ENCODE assay signal across 8 cellular contexts in the genomic region with DNA sequence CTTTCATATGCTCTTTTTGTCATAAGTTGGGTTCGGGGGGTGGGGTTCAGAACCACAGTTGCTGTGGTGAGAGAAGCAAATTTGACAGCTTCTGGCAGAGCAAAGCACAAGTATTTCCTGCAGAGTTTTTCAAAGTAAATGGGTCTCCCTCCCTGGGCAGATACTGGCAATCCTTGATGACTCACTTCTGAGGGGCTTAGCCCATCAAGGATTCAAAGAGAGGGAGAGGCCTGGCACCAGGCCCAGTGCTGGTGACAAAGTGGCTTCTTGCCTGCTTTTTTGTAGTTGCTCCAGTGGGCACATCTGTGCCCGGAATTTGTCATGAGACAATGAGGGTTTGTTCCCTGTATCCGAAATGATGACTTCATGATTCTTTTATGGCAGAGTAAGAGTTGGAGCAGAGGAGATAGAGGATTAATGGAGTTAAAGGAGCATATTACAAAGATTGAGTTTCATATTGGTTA. TPM values are rescaled to one million over a fixed set of nuclear protein-coding genes. Genes with fewer than 3 reads are reported as not detected.
DNase-seq lines count a peak whose midpoint lies in the region; ATAC-seq and TF ChIP-seq lines count a peak whose summit lies in the region.

No MANE protein-coding gene starts in this region.

- DNase-seq in DMS53 (lab: John Stamatoyannopoulos, UW) (peak; percentile 34), DMS53 treated with DMSO at 0.1 percent for 48 hours (lab: John Stamatoyannopoulos, UW; ENCODE audit: unreplicated experiment) (no peak), RPMI7951 (ENCODE audit: low read depth) (peak; percentile 93), globus pallidus (ENCODE audit: low spot score) (peak; percentile 82), substantia nigra (lab: John Stamatoyannopoulos, UW) (peak in 48 of 49 donors; percentile 2 to 92 (median 44)), GM10248 (ENCODE audit: extremely low spot score) (no peak)

- POLR2A ChIA-PET in GM10248 (lab: Yijun Ruan, JAX): no interaction called here

- peak overlapping the region; percentile 1 for H3K27ac ChIP-seq in substantia nigra (ENCODE audit: low read depth, low read length, poor library complexity, severe bottlenecking)

- no peak for ATAC-seq in GM19463 (IDR thresholded peaks at IDR 0.05; ENCODE audit: unreplicated experiment)
- ATAC-seq in GM18511 (IDR thresholded peaks at IDR 0.05; ENCODE audit: unreplicated experiment): no peak

- CTCF ChIA-PET in GM10248 (lab: Yijun Ruan, JAX): interaction anchor here (1.4 kb wide), 1 partner anchor 38 kb away, joined by 3 read pairs; no protein-coding TSS in a partner anchor

- TF ChIP-seq CTCF in GM10248 (IDR thresholded peaks at IDR 0.05; ENCODE audit: control extremely low read depth, extremely low read depth, low read depth, missing control alignments): no peak

RNA-seq across cellular contexts. Expression of gene TNC, which starts 46.6 kb away (rescaled TPM):
- total RNA-seq in RPMI7951 (2014; rRNA removed; shearing (Covaris generic)): 167 and 188 TPM in 2 replicates

Comparison
In these comparisons a context has a peak if more than half of its experiments do, and no peak if none do; other contexts are left out.
1. DNase-seq: peak in DMS53 (single experiment), RPMI7951 (single experiment), globus pallidus (single experiment) and substantia nigra (48 of 49); none in DMS53 treated with DMSO at 0.1 percent for 48 hours (single experiment) and GM10248 (single experiment).